ENCODE assay signal across 8 cellular contexts in the genomic region with DNA sequence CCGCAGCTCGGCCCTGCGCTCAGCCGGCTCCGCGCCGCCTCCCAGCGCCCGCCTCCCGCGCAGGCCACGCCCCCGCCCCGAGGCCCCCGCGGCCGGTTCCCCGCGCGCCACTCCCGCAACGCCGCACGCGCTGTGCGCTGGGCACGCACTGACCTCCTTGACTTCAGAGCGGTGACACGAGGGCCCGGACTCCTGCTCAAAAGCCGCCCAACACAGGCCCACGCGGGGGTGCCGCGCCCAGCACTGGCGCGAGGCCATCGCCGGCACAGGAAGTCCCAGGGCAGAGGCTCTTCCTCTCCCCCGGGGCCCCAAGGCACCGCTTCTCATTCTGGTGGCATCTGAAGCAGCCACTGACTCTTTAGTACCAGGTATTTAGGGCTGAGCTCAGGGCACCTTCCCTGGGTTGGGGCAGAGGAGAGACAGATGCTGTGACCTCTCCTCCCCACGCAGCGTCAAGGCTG. TPM values are rescaled to one million over a fixed set of nuclear protein-coding genes. Genes with fewer than 3 reads are reported as not detected.
DNase-seq lines count a peak whose midpoint lies in the region; ATAC-seq, FAIRE-seq and TF ChIP-seq lines count a peak whose summit lies in the region.

No MANE protein-coding gene starts in this region.

- H3K4me1 ChIP-seq in KMS-11 (ENCODE audit: low read depth, poor library complexity, severe bottlenecking): peaks cover 8% of the 10 kb centered on the region

- H3K36me3 Mint-ChIP-seq in Calu3 (ENCODE audit: insufficient read depth, unreplicated experiment): peaks cover 24% of the 10 kb centered on the region

- peak overlapping the region; percentile 51; the same call in 1 of the 2 replicates for H3K27ac ChIP-seq in KMS-11
- peak overlapping the region; percentile 64 for H3K27ac ChIP-seq in WERI-Rb-1
- peak overlapping the region; percentile 86 for H3K27ac ChIP-seq in layer of hippocampus (ENCODE audit: low read depth, low read length)

- peak overlapping the region; percentile 29 for H3K27ac Mint-ChIP-seq in Calu3 (ENCODE audit: unreplicated experiment)

- BruUV-seq in Calu3 (replicated peaks; lab: Mats Ljungman, UMichigan): no TSS peak

- peak overlapping the region; percentile 72; the same call in 1 of the 2 replicates for H3K9ac ChIP-seq in KMS-11

- H3K4me3 Mint-ChIP-seq in Calu3 (ENCODE audit: low read depth, unreplicated experiment): peak overlapping the region; percentile 83

- TF ChIP-seq CTCF in Calu3 (IDR thresholded peaks at IDR 0.05; ENCODE audit: unreplicated experiment): no peak
- TF ChIP-seq CTCF in KMS-11 (conservative IDR thresholded peaks at IDR 0.05; ENCODE audit: low read depth, low read length): no peak
- TF ChIP-seq CTCF in WERI-Rb-1 (IDR thresholded peaks at IDR 0.05; ENCODE audit: low read depth, low read length): no peak
- no peak for TF ChIP-seq CTCF in bronchial epithelial cell (IDR thresholded peaks at IDR 0.05; ENCODE audit: insufficient read depth, low read length, severe bottlenecking)

- no peaks in the 10 kb centered on the region for H3K9me3 ChIP-seq in WERI-Rb-1 (ENCODE audit: severe bottlenecking)

- no peak overlapping the region for H3K4me3 ChIP-seq in KMS-11 (IDR thresholded peaks at IDR 0.05; ENCODE audit: insufficient read depth, low read depth, low read length)
- peak overlapping the region; percentile 46 for H3K4me3 ChIP-seq in WERI-Rb-1 (ENCODE audit: low read depth, low read length)
- peak overlapping the region; percentile 52 for H3K4me3 ChIP-seq in bronchial epithelial cell (ENCODE audit: low read depth, low read length)

- FAIRE-seq in bronchial epithelial cell (lab: Jason Lieb, UNC): no peak

- intact Hi-C loops in Calu3 (cut with micrococcal nuclease; ENCODE audit: unreplicated experiment): loop anchor here (2.0 kb wide), 1 partner anchor 21 kb away; no protein-coding TSS in a partner anchor

- H3K4me2 ChIP-seq in KMS-11: peak overlapping the region; percentile 76

- no peaks in the 10 kb centered on the region for H3K36me3 ChIP-seq in KMS-11 (ENCODE audit: insufficient read depth)
- no peaks in the 10 kb centered on the region for H3K36me3 ChIP-seq in WERI-Rb-1
- peaks cover 9% of the 10 kb centered on the region for H3K36me3 ChIP-seq in bronchial epithelial cell (ENCODE audit: control insufficient read depth, insufficient read depth, low read length)

- H3K27me3 ChIP-seq in KMS-11 (ENCODE audit: insufficient read depth, low read depth) (no peaks in the 10 kb centered on the region), WERI-Rb-1 (ENCODE audit: insufficient read depth, low read depth, severe bottlenecking) (no peaks in the 10 kb centered on the region), bronchial epithelial cell (ENCODE audit: control insufficient read depth, insufficient read depth, low read length) (no peaks in the 10 kb centered on the region), layer of hippocampus (ENCODE audit: control insufficient read depth, insufficient read depth, low read length) (no peaks in the 10 kb centered on the region)

- no peaks in the 10 kb centered on the region for H3K27me3 Mint-ChIP-seq in Calu3 (ENCODE audit: unreplicated experiment)

- peaks cover 38% of the 10 kb centered on the region for H3K4me1 Mint-ChIP-seq in Calu3 (ENCODE audit: low read depth, unreplicated experiment)

- DNase-seq in Calu3 (peak; percentile 66), WERI-Rb-1 (peak; percentile 11), bronchial epithelial cell (ENCODE audit: low read depth) (no peak), NCI-H187 (lab: John Stamatoyannopoulos, UW) (no peak)
- peak; percentile 72 to 74 for DNase-seq in stimulated activated CD4-positive, alpha-beta T cell treated with anti-CD3 and anti-CD28 coated beads, Interleukin-2, amount 100 ng/mL, for 24 hours

- CTCF ChIA-PET in Calu3 (lab: Charles Lee): interaction anchor here (1.0 to 2.1 kb wide), 5 partner anchors 11 to 40 kb away, joined by 3 to 32 read pairs (median 9); a partner anchor contains a TSS

- ATAC-seq in GM21423 (IDR thresholded peaks at IDR 0.05; ENCODE audit: unreplicated experiment): peak; percentile 34

- H4K20me1 ChIP-seq in KMS-11 (ENCODE audit: insufficient read depth): no peaks in the 10 kb centered on the region

- no peaks in the 10 kb centered on the region for H3K79me2 ChIP-seq in KMS-11 (ENCODE audit: insufficient read depth, low read depth)

- H3K9me3 Mint-ChIP-seq in Calu3 (ENCODE audit: low read depth, unreplicated experiment): no peaks in the 10 kb centered on the region

- peak overlapping the region; percentile 82 for H2AFZ ChIP-seq in KMS-11 (ENCODE audit: low read depth)

RNA-seq across cellular contexts. Expression of a gene that starts 12.4 kb away (rescaled TPM):
- total RNA-seq in Calu3 (2022): 50.4 and 53.0 TPM in 2 replicates
- total RNA-seq in bronchial epithelial cell: 6.3 and 6.8 TPM in 2 replicates

Comparison
In these comparisons a context has a peak if more than half of its experiments do, and no peak if none do; other contexts are left out.
1. DNase-seq: peak in Calu3 (single experiment), WERI-Rb-1 (single experiment) and stimulated activated CD4-positive, alpha-beta T cell treated with anti-CD3 and anti-CD28 coated beads, Interleukin-2, amount 100 ng/mL, for 24 hours (2 of 2); none in bronchial epithelial cell (single experiment) and NCI-H187 (0 of 2).
2. Peak in every context shown above with its lines, with median percentiles within 50 percentile points of each other: H3K27ac ChIP-seq.